8 cellular contexts compared by ENCODE assay signal in the genomic region with DNA sequence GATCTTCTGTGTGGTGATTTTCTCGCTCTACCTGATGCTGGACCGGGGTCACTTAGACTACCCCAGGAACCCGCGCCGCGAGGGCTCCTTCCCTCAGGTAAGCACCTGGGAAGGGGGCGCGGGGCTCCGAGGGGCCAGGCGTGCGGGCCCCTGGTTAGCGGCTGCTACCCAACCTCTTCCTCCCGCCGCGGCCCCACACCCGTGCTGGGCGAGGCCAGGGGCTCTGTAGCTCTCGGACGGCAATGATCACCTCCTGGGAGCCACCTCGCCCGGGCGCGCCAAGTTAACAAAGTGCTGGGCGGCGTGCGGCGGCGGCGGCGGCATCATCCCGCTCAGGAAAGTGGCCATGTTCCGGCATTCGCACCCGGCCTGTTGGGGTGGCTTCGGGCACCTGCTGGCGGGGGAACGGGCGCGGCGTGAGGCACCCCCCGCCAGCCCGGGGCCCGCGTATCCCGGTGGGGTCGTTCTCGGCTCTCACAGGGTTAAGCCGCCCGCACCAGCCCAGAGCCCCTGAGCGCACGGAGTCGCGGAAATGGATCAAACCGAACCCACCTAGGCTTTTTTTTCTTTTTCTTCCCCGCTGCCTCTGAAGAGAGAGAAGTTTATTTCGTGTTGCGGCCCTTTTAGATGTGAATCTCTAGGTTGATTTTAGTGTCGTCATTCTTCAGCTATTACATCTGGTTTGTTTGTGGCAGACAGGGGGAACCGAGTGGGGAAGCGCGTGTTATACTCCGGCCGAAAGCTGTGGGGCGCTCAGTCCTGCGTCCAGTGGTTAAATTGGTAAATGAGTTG. TPM values are rescaled to one million over a fixed set of nuclear protein-coding genes. Genes with fewer than 3 reads are reported as not detected.
DNase-seq lines count a peak whose midpoint lies in the region; ATAC-seq and TF ChIP-seq lines count a peak whose summit lies in the region.

No MANE protein-coding gene starts in this region.

- peaks cover 16% of the 10 kb centered on the region for H3K79me1 ChIP-seq in trophoblast cell (ENCODE audit: low read length)

- peak overlapping the region; percentile 81 for H3K18ac ChIP-seq in trophoblast cell (ENCODE audit: low read length)

- H2AFZ ChIP-seq in trophoblast cell (ENCODE audit: insufficient read depth, low read length, poor library complexity) = peak overlapping the region; percentile 56

- intact Hi-C loops in heart right ventricle (cut with DNase I) = loop anchor here in 4 of 10 donors (10.0 kb wide), 4 partner anchors 64 to 934 kb away; no protein-coding TSS in a partner anchor
- intact Hi-C loops in uterus (cut with DNase I; ENCODE audit: low total_unique reads) = no loop called here

- peak overlapping the region; percentile 79 for H2BK120ac ChIP-seq in trophoblast cell (ENCODE audit: insufficient read depth, low read length, poor library complexity)

- H3K79me2 ChIP-seq in trophoblast cell (ENCODE audit: control insufficient read depth, insufficient read depth, low read length, poor library complexity) = peaks cover 18% of the 10 kb centered on the region

- H4K91ac ChIP-seq in trophoblast cell (ENCODE audit: low read depth, low read length) = peak overlapping the region; percentile 85

- H3K27me3 ChIP-seq in heart right ventricle (no peaks in the 10 kb centered on the region), trophoblast cell (ENCODE audit: insufficient read depth, low read length) (no peaks in the 10 kb centered on the region), uterus (no peaks in the 10 kb centered on the region)

- H3K4me3 ChIP-seq in LNCaP clone FGC (ENCODE audit: low read depth, low read length) (peak overlapping the region; percentile 76), heart right ventricle (peak overlapping the region; percentile 81 to 99 (median 94)), trophoblast cell (ENCODE audit: low read depth, low read length) (peak overlapping the region; percentile 98), uterus (peak overlapping the region; percentile 72 to 85)

- peak overlapping the region; percentile 77 for H4K12ac ChIP-seq in trophoblast cell (ENCODE audit: low read depth, low read length)

- in situ Hi-C loops in Caki2 (cut with HindIII; ENCODE audit: low pct_unique_long_range_greater_than_20kb, low sequenced_read_pairs) = no loop called here

- H3K4me1 ChIP-seq in heart right ventricle (peaks cover 0 to 51% (median 28%) of the 10 kb centered on the region in 9 donors), trophoblast cell (ENCODE audit: control insufficient read depth in 1 of 2, insufficient read depth in 2 of 2, low read length in 2 of 2) (peaks cover 5 to 9% of the 10 kb centered on the region in 2 experiments), uterus (no peaks in the 10 kb centered on the region)

- TF ChIP-seq CTCF in LNCaP clone FGC (IDR thresholded peaks at IDR 0.05; ENCODE audit: control insufficient read depth, extremely low read depth, insufficient read depth) (peak; percentile 72), heart right ventricle (IDR thresholded peaks at IDR 0.05) (peak; percentile 48 to 95 (median 71)), uterus (IDR thresholded peaks at IDR 0.05) (peak; percentile 76 to 83 (median 80))

- no peaks in the 10 kb centered on the region for H3K36me3 ChIP-seq in heart right ventricle
- no peaks in the 10 kb centered on the region for H3K36me3 ChIP-seq in trophoblast cell (ENCODE audit: control insufficient read depth in 1 of 2, insufficient read depth in 2 of 2, low read length in 2 of 2)
- no peaks in the 10 kb centered on the region for H3K36me3 ChIP-seq in uterus

- peak overlapping the region; percentile 51 for H2BK12ac ChIP-seq in trophoblast cell (ENCODE audit: low read length)

- peak; percentile 20 for ATAC-seq in GM21576 (IDR thresholded peaks at IDR 0.05; ENCODE audit: unreplicated experiment)
- peak; percentile 37 to 70 (median 62) for ATAC-seq in heart right ventricle

- H3K27ac ChIP-seq in heart right ventricle (peak overlapping the region; percentile 88 to 98 (median 96)), trophoblast cell (ENCODE audit: low read depth, low read length) (peak overlapping the region; percentile 98), uterus (peak overlapping the region; percentile 94 to 99)

- peak overlapping the region; percentile 37 for H3K23ac ChIP-seq in trophoblast cell (ENCODE audit: low read length)

- peak overlapping the region; percentile 71 for H3K4me2 ChIP-seq in trophoblast cell (ENCODE audit: low read length)

- H3K14ac ChIP-seq in trophoblast cell (ENCODE audit: low read length) = peak overlapping the region; percentile 86

- H4K8ac ChIP-seq in trophoblast cell (ENCODE audit: low read depth, low read length) = peak overlapping the region; percentile 77

- DNase-seq in Caki2 (ENCODE audit: low read depth) (peak; percentile 55), LNCaP clone FGC (ENCODE audit: low read depth) (no peak), T-helper 1 cell (peak; percentile 20 to 53 (median 36)), amniotic stem cell (lab: John Stamatoyannopoulos, UW) (peak; percentile 88), heart right ventricle (peak; percentile 70 to 74), trophoblast cell (peak; percentile 41 to 62), uterus (peak; percentile 77 to 82)

- TF ChIP-seq POLR2A in uterus (IDR thresholded peaks at IDR 0.05) = peak; percentile 41 to 44

- peak overlapping the region; percentile 86 for H3K4ac ChIP-seq in trophoblast cell (ENCODE audit: low read depth, low read length)

- peak overlapping the region; percentile 83 for H2BK5ac ChIP-seq in trophoblast cell (ENCODE audit: low read depth, low read length, poor library complexity)

- peak overlapping the region; percentile 93 for H3K9ac ChIP-seq in trophoblast cell (ENCODE audit: low read length)

- H3K9me3 ChIP-seq in heart right ventricle = peaks cover 0 to 11% (median 8%) of the 10 kb centered on the region in 11 donors
- peaks cover 1% of the 10 kb centered on the region for H3K9me3 ChIP-seq in trophoblast cell (ENCODE audit: insufficient read depth, low read depth, low read length)
- no peaks in the 10 kb centered on the region for H3K9me3 ChIP-seq in uterus

- H2AK5ac ChIP-seq in trophoblast cell (ENCODE audit: low read length) = peak overlapping the region; percentile 55

- 0 to 1% methylated on average over 65 of the region's 65 CpGs for WGBS in heart right ventricle, 2 donors
- no CpG with 5 or more reads among the region's 65 CpGs for WGBS in trophoblast cell (ENCODE audit: extremely low coverage, insufficient coverage, insufficient read length)

RNA-seq across cellular contexts. Expression of a gene that starts 0.9 kb away (rescaled TPM):
- total RNA-seq in Caki2 (2014; rRNA removed; shearing (Covaris generic); ENCODE audit: low replicate concordance) = 2.6 and 5.5 TPM in 2 replicates
- total RNA-seq in heart right ventricle (10 to 100 TPM in 1 of 10 donors, 1 to 10 TPM in 9; 5.4 to 16.1 (median 7.0) TPM), uterus (100 to 1,000 TPM in 1 of 4 donors, 10 to 100 TPM in 3; 22.8 to 109 (median 40.6) TPM)
- polyA plus RNA-seq in heart right ventricle = 1 to 10 TPM; 2.9 to 3.9 TPM
- polyA plus RNA-seq in trophoblast cell (2013) = 61.9 and 66.5 TPM in 2 replicates
